In the genomic region with DNA sequence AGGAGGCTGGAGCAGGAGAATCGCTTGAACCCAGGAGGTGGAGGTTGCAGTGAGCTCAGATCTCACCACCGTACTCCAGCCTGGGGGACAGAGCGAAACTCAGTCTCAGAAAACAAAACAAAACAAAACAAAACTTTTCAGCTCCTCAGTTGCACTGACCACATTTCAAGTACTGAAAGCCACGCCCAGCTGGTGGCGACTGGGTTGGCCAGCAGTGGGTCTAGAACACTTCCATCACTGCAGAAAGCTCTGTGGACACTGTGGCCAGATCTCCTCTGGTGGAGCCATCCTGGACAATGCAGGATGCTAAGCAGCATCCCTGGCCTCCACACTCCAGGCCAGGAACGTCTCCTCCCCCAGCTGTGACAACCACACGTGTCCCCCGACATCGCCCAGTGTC, we compare ENCODE assay signal across 20 cellular contexts.
"Had no signal": no experiment of that assay in that cellular context is flagged by ENCODE, and none has a peak within 500 bp of the region (broad histone marks: within the 10 kb centered on the region; RNA-seq: fewer than 3 reads in every experiment).

No MANE protein-coding gene starts in this region.

- H3K27me3 ChIP-seq: dorsolateral prefrontal cortex, hepatocyte, right atrium auricular region had no signal

- H3K4me3 Mint-ChIP-seq: naive B cell, nephron progenitor cell had no signal

- H3K79me2 ChIP-seq: hepatocyte had no signal

- H3K4me3 ChIP-seq: dorsolateral prefrontal cortex, hepatocyte, left ventricle myocardium inferior, lung, right atrium auricular region, smooth muscle cell had no signal

- H3K27me3 Mint-ChIP-seq: naive B cell had no signal

- H2AFZ ChIP-seq: hepatocyte had no signal

- FAIRE-seq: kidney, urothelium cell line had no signal

- H3K27ac Mint-ChIP-seq: naive B cell, nephron progenitor cell had no signal

- ATAC-seq: left cardiac atrium had no signal

- H3K9me3 Mint-ChIP-seq: nephron progenitor cell had no signal

- H3K4me2 ChIP-seq: hepatocyte, smooth muscle cell had no signal

- H3K9me3 ChIP-seq: left ventricle myocardium inferior, neutrophil, right atrium auricular region had no signal

- H3K36me3 Mint-ChIP-seq: naive B cell had no signal

- H3K4me1 Mint-ChIP-seq: naive B cell, nephron progenitor cell had no signal

- H3K27ac ChIP-seq: dorsolateral prefrontal cortex, hepatocyte, left ventricle myocardium inferior, neutrophil, right atrium auricular region had no signal

- DNase-seq: cortex of kidney; dorsolateral prefrontal cortex; effector CD8-positive, alpha-beta T cell; foreskin melanocyte; head of caudate nucleus; kidney; left cardiac atrium; left ventricle myocardium inferior; mesendoderm; naive B cell; nephron progenitor cell; stimulated activated CD4-positive, alpha-beta T cell treated with anti-CD3 and anti-CD28 coated beads, Interleukin-2, amount 100 ng/mL, for 48 hours; stimulated activated naive CD4-positive, alpha-beta T cell treated with Interleukin-2 at 50 U/mL for 16 hours; trophoblast cell had no signal

- H3K36me3 ChIP-seq: neutrophil had no signal

- H3K4me1 ChIP-seq: left ventricle myocardium inferior, right atrium auricular region had no signal
